Comparison of ENCODE assay signal across 8 cellular contexts in genomic region chr1:146938242-146938902, GRCh38. TPM values are rescaled to one million over a fixed set of nuclear protein-coding genes. Genes with fewer than 3 reads are reported as not detected.
DNase-seq lines count a peak whose midpoint lies in the region; ATAC-seq and TF ChIP-seq lines count a peak whose summit lies in the region.
"Not testable (repeated sequence)": the region's sequence is repeated elsewhere in the genome, so short reads cannot be mapped to it uniquely, and the experiment has no call there.

NBPF12 (plus strand) TSS chr1:146938324; CDS start chr1:146960144, 21,820 bp downstream.

- POLR2A ChIA-PET in activated CD4-positive, alpha-beta T cell treated with anti-CD3 and anti-CD28 coated beads for 36 hours (lab: Charles Lee): not testable (repeated sequence)

- TF ChIP-seq CTCF in BE2C (IDR thresholded peaks at IDR 0.05; ENCODE audit: low read depth, low read length); choroid plexus epithelial cell (conservative IDR thresholded peaks at IDR 0.05; ENCODE audit: low read depth, low read length): not testable (repeated sequence)

- peaks cover 20% of the 10 kb centered on the region for H3K4me1 Mint-ChIP-seq in activated CD4-positive, alpha-beta T cell treated with anti-CD3 and anti-CD28 coated beads for 36 hours

- H3K36me3 Mint-ChIP-seq in activated CD4-positive, alpha-beta T cell treated with anti-CD3 and anti-CD28 coated beads for 36 hours (ENCODE audit: low read depth): not testable (repeated sequence)

- peak within 1 kb of the TSS; percentile 95 for H3K27ac Mint-ChIP-seq in activated CD4-positive, alpha-beta T cell treated with anti-CD3 and anti-CD28 coated beads for 36 hours

- intact Hi-C loops in activated CD4-positive, alpha-beta T cell treated with anti-CD3 and anti-CD28 coated beads for 36 hours (cut with DNase I, micrococcal nuclease): loop anchor here in 1 of 2 experiments (5.0 kb wide), 1 partner anchor 234 kb away; the partner anchor contains the start of gene PRKAB2
- intact Hi-C loops in left colon (cut with DNase I, micrococcal nuclease): not testable (repeated sequence)

- H3K4me1 ChIP-seq in BE2C: not testable (repeated sequence)

- not testable (repeated sequence) for H3K27me3 ChIP-seq in BE2C

- H3K27me3 Mint-ChIP-seq in activated CD4-positive, alpha-beta T cell treated with anti-CD3 and anti-CD28 coated beads for 36 hours: not testable (repeated sequence)

- not testable (repeated sequence) for H3K9me3 Mint-ChIP-seq in activated CD4-positive, alpha-beta T cell treated with anti-CD3 and anti-CD28 coated beads for 36 hours (ENCODE audit: low read depth)

- not testable (repeated sequence) for H3K36me3 ChIP-seq in BE2C

- H3K4me3 ChIP-seq in BE2C (ENCODE audit: low read depth, low read length) (peak within 1 kb of the TSS; percentile 70), choroid plexus epithelial cell (ENCODE audit: low read depth, low read length) (peak within 1 kb of the TSS; percentile 68)

- ATAC-seq in GM19328 (IDR thresholded peaks at IDR 0.05; ENCODE audit: unreplicated experiment) (peak; percentile 61), HG03442 (IDR thresholded peaks at IDR 0.05; ENCODE audit: unreplicated experiment) (peak; percentile 74), left colon (peak; percentile 93)
- peak; percentile 95 for ATAC-seq in activated CD4-positive, alpha-beta T cell treated with anti-CD3 and anti-CD28 coated beads for 36 hours

- H3K9me3 ChIP-seq in BE2C: not testable (repeated sequence)

- peak within 1 kb of the TSS; percentile 92 for H3K4me3 Mint-ChIP-seq in activated CD4-positive, alpha-beta T cell treated with anti-CD3 and anti-CD28 coated beads for 36 hours

- CTCF ChIA-PET in activated CD4-positive, alpha-beta T cell treated with anti-CD3 and anti-CD28 coated beads for 36 hours (lab: Charles Lee): not testable (repeated sequence)

- peak; percentile 85 for DNase-seq in BE2C
- peak; percentile 85 to 96 for DNase-seq in NCI-H526 (lab: John Stamatoyannopoulos, UW)
- DNase-seq in activated CD4-positive, alpha-beta T cell treated with anti-CD3 and anti-CD28 coated beads for 36 hours: peak; percentile 86
- peak; percentile 80 for DNase-seq in choroid plexus epithelial cell (ENCODE audit: low read depth)
- peak; percentile 84 to 88 for DNase-seq in left colon
- peak; percentile 54 to 63 for DNase-seq in stimulated activated CD4-positive, alpha-beta T cell treated with anti-CD3 and anti-CD28 coated beads, Interleukin-15, amount 100 ng/mL, for 48 hours (ENCODE audit: low read depth in 2 of 2)

RNA-seq across cellular contexts. Expression of gene NBPF12, which starts in this region (rescaled TPM):
- polyA plus RNA-seq in BE2C (2012; ENCODE audit: insufficient read depth, insufficient read length, low read depth): 5.7 TPM
- total RNA-seq in activated CD4-positive, alpha-beta T cell treated with anti-CD3 and anti-CD28 coated beads for 36 hours: 1 to 10 TPM; 8.0 to 8.7 TPM
- total RNA-seq in left colon: 10 to 100 TPM in 1 of 2 donors, 1 to 10 TPM in 1; 9.3 to 10.1 TPM

Comparison
In these comparisons a context has a peak if more than half of its experiments do, and no peak if none do; other contexts are left out.
1. Peak in every context shown above with its lines: DNase-seq, ATAC-seq and H3K4me3 ChIP-seq.